Comparison of ENCODE assay signal across 8 cellular contexts in genomic region chr5:135887447-135887864, GRCh38. TPM values are rescaled to one million over a fixed set of nuclear protein-coding genes. Genes with fewer than 3 reads are reported as not detected.
DNase-seq lines count a peak whose midpoint lies in the region; ATAC-seq, FAIRE-seq and TF ChIP-seq lines count a peak whose summit lies in the region.

No MANE protein-coding gene starts in this region.

- peak; percentile 13 for FAIRE-seq in G401.6 (lab: Jason Lieb, UNC)

- H3K27me3 ChIP-seq in vagina, result no peaks in the 10 kb centered on the region

- DNase-seq in Jurkat, Clone E6-1 (ENCODE audit: low read depth, low spot score), result peak; percentile 80
- DNase-seq in RPMI7951 (ENCODE audit: low read depth), result peak; percentile 55
- peak; percentile 45 for DNase-seq in activated effector memory CD4-positive, alpha-beta T cell treated with Interleukin-2 at 50 U/mL for 16 hours
- DNase-seq in glomerular visceral epithelial cell (ENCODE audit: extremely low spot score), result peak; percentile 78
- peak in 9 of 10 donors; percentile 29 to 93 (median 65) for DNase-seq in posterior cingulate gyrus
- no peak for DNase-seq in vagina (ENCODE audit: extremely low spot score in 2 of 2)

- H3K4me1 ChIP-seq in vagina, result peaks cover 7% of the 10 kb centered on the region

- no peak for TF ChIP-seq POLR2A in vagina (IDR thresholded peaks at IDR 0.05)

- ATAC-seq in GM21786 (IDR thresholded peaks at IDR 0.05; ENCODE audit: unreplicated experiment), result peak; percentile 85

- no peaks in the 10 kb centered on the region for H3K9me3 ChIP-seq in vagina

- no peak overlapping the region for H3K27ac ChIP-seq in vagina

- peak; percentile 45 to 81 (median 81) for TF ChIP-seq CTCF in vagina (IDR thresholded peaks at IDR 0.05)

- intact Hi-C loops in posterior cingulate gyrus (cut with DNase I), result loop anchor here (2.0 kb wide), 1 partner anchor 323 kb away; no protein-coding TSS in a partner anchor
- intact Hi-C loops in vagina (cut with DNase I), result loop anchor here (5.0 kb wide), 1 partner anchor 325 kb away; no protein-coding TSS in a partner anchor

- H3K4me3 ChIP-seq in Jurkat, Clone E6-1 (ENCODE audit: low read length), result no peak overlapping the region
- no peak overlapping the region for H3K4me3 ChIP-seq in vagina

- no peaks in the 10 kb centered on the region for H3K36me3 ChIP-seq in vagina

RNA-seq across cellular contexts. Expression of gene IL9, which starts 8.2 kb away (rescaled TPM):
- not detected for polyA plus RNA-seq in Jurkat, Clone E6-1 (2012; ENCODE audit: insufficient read depth, insufficient read length)
- total RNA-seq in RPMI7951 (2014; rRNA removed; shearing (Covaris generic)), result not detected in 2 replicates
- total RNA-seq in vagina, result not detected

RNA-seq across cellular contexts. Expression of gene SLC25A48, which starts 53.0 kb away (rescaled TPM):
- not detected for polyA plus RNA-seq in Jurkat, Clone E6-1 (2012; ENCODE audit: insufficient read depth, insufficient read length)
- not detected in 2 replicates for total RNA-seq in RPMI7951 (2014; rRNA removed; shearing (Covaris generic))
- 0.49 TPM for total RNA-seq in vagina

Comparison
In these comparisons a context has a peak if more than half of its experiments do, and no peak if none do; other contexts are left out.
1. DNase-seq: peak in Jurkat, Clone E6-1 (single experiment), RPMI7951 (single experiment), activated effector memory CD4-positive, alpha-beta T cell treated with Interleukin-2 at 50 U/mL for 16 hours (single experiment), glomerular visceral epithelial cell (single experiment) and posterior cingulate gyrus (9 of 10); none in vagina (0 of 2).